Comparison of ENCODE assay signal across 8 cellular contexts in the genomic region with DNA sequence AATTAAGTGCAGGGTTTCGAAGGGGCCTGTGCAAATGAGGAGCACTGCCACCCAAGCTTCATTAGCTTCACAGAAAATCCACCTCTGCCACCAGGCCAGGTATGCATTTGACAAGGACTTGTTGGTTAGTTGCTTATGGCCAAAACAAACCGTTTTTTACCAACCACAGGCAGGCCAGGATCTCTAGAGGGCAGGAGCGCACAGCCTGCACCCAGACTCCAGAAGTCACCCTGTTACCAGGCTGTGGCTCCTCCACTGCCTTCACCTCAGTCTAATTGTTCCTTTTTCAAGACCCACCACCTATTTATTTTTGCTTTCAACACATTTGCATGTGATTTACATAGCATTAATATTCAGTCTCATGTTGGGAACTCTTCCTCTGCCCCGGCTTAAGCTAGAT.
DNase-seq lines count a peak whose midpoint lies in the region; ATAC-seq, FAIRE-seq and TF ChIP-seq lines count a peak whose summit lies in the region.

No MANE protein-coding gene starts in this region.

- DNase-seq in HCEC 1CT, result peak; percentile 51
- no peak for DNase-seq in WTC11 (ENCODE audit: low spot score)
- DNase-seq in kidney, result peak; percentile 7
- DNase-seq in SHP77 (lab: John Stamatoyannopoulos, UW), result no peak
- no peak for DNase-seq in NCI-H510A (lab: John Stamatoyannopoulos, UW)

- no peak overlapping the region for H3K4me3 Mint-ChIP-seq in WTC11

- H3K4me3 ChIP-seq in DOHH2 (ENCODE audit: low read length) (no peak overlapping the region; the same call in 1 of the 2 replicates), kidney (ENCODE audit: low read length in 2 of 2) (no peak overlapping the region)

- H3K36me3 ChIP-seq in DOHH2 (ENCODE audit: control insufficient read depth, low read length) (no peaks in the 10 kb centered on the region), kidney (ENCODE audit: control insufficient read depth in 1 of 2, insufficient read depth in 2 of 2, low read length in 2 of 2) (no peaks in the 10 kb centered on the region)

- peak overlapping the region; percentile 52 for H3K4me2 ChIP-seq in DOHH2 (ENCODE audit: low read length)

- H3F3A ChIP-seq in DOHH2 (ENCODE audit: control insufficient read depth, insufficient read depth), result peaks cover 5% of the 10 kb centered on the region

- peaks cover 4% of the 10 kb centered on the region; the same call in 1 of the 2 replicates for H4K20me1 ChIP-seq in DOHH2 (ENCODE audit: control insufficient read depth, insufficient read depth, low read depth, low read length)

- H3K4me1 Mint-ChIP-seq in WTC11, result peaks cover 35% of the 10 kb centered on the region

- CTCF ChIA-PET in WTC11 (lab: Charles Lee), result interaction anchor here (1.0 to 4.0 kb wide), 4 partner anchors 8 to 72 kb away, joined by 3 to 19 read pairs (median 4); no protein-coding TSS in a partner anchor

- FAIRE-seq in kidney (lab: Jason Lieb, UNC), result no peak

- no peak overlapping the region; the same call in 1 of the 2 replicates for H3K27ac Mint-ChIP-seq in WTC11

- intact Hi-C loops in kidney (cut with DNase I), result no loop called here

- no peaks in the 10 kb centered on the region for H3K9me3 Mint-ChIP-seq in WTC11

- H3K36me3 Mint-ChIP-seq in WTC11, result no peaks in the 10 kb centered on the region

- peaks cover 51% of the 10 kb centered on the region for H3K4me1 ChIP-seq in DOHH2 (ENCODE audit: control insufficient read depth, low read length)
- no peaks in the 10 kb centered on the region for H3K4me1 ChIP-seq in kidney (ENCODE audit: control insufficient read depth in 1 of 2, insufficient read depth in 1 of 2, low read depth in 1 of 2, low read length in 2 of 2)

- POLR2A ChIA-PET in WTC11 (lab: Charles Lee), result no interaction called here

- no peaks in the 10 kb centered on the region for H3K79me2 ChIP-seq in DOHH2 (ENCODE audit: control insufficient read depth, low read length)

- no peak overlapping the region for H3K9ac ChIP-seq in kidney (ENCODE audit: low read length in 2 of 2)

- no peak overlapping the region for H3K27ac ChIP-seq in DOHH2 (ENCODE audit: low read depth, low read length)
- H3K27ac ChIP-seq in kidney (ENCODE audit: low read depth in 2 of 2, low read length in 2 of 2), result no peak overlapping the region

- H3K27me3 ChIP-seq in DOHH2 (ENCODE audit: control insufficient read depth, low read length), result peaks cover 31% of the 10 kb centered on the region

- no peaks in the 10 kb centered on the region for H3K9me2 ChIP-seq in DOHH2 (replicated peaks; ENCODE audit: control insufficient read depth, low read length)

- TF ChIP-seq CTCF in DOHH2 (IDR thresholded peaks at IDR 0.05; ENCODE audit: low read depth, low read length, poor library complexity, severe bottlenecking) (peak; percentile 17), WTC11 (IDR thresholded peaks at IDR 0.05) (no peak), kidney (IDR thresholded peaks at IDR 0.05; ENCODE audit: borderline replicate concordance, extremely low read depth, insufficient read depth) (no peak)

- H3K9me3 ChIP-seq in DOHH2 (ENCODE audit: control insufficient read depth, insufficient read depth, low read length) (no peaks in the 10 kb centered on the region), kidney (ENCODE audit: control insufficient read depth in 1 of 2, low read length in 2 of 2) (no peaks in the 10 kb centered on the region)

- ATAC-seq in WTC11, result peak; percentile 54
- no peak for ATAC-seq in HG02610 (IDR thresholded peaks at IDR 0.05; ENCODE audit: unreplicated experiment)
- no peak for ATAC-seq in HG02981 (IDR thresholded peaks at IDR 0.05; ENCODE audit: unreplicated experiment)

- H3K27me3 Mint-ChIP-seq in WTC11 (ENCODE audit: low read depth), result peaks cover 3% of the 10 kb centered on the region; the same call in 1 of the 2 replicates

TF ChIP-seq in WTC11, 78 proteins besides CTCF, POLR2A, EP300 and RAD21:
- peak; percentile 50; the same call in 1 of the 2 replicates for TF ChIP-seq ZNF121 (CRISPR knock-in tag; IDR thresholded peaks at IDR 0.05)
- no peak for TF ChIP-seq TEAD1 (CRISPR knock-in tag; IDR thresholded peaks at IDR 0.05)

Comparison
In these comparisons a context has a peak if more than half of its experiments do, and no peak if none do; other contexts are left out.
1. DNase-seq: peak in HCEC 1CT (single experiment) and kidney (single experiment); none in WTC11 (single experiment), SHP77 (0 of 2) and NCI-H510A (single experiment).